ENCODE assay signal across 8 cellular contexts in the genomic region with DNA sequence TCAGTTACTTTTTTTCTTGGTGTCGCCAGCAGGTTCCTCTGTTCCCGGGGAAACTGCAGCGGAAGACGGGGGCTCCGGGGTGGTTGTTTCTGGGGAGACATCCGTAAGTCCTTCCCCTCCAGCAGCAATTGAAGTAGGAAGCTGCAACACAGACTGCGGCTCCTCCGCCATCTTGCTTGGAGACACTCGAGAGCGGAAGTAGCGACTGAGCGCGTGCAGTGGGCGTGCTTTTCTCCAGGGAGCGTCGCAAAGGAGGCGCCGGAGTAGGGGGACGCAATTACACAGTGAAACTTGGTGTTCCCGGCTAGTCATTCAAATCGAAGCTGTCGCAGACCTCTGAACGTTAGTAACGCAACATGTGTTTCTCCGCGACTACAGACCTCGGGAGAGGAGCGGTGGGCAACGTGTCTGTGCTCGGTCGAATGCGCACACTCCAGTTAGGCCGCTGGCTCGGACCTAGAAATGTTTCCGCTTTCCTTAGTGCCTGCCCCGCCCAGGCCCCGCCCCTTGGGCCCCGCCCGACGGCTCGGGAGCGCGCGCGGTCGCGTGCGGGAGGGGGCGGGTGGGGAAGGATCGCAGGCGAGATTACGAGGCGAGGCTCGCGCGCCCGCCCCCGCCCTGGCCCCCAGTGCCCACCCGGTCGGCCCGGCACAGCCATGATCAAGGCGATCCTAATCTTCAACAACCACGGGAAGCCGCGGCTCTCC. TPM values are rescaled to one million over a fixed set of nuclear protein-coding genes. Genes with fewer than 3 reads are reported as not detected.
A peak's percentile ranks its signal among the peaks of the same experiment; 100 is the strongest.
DNase-seq lines count a peak whose midpoint lies in the region; ATAC-seq, FAIRE-seq and TF ChIP-seq lines count a peak whose summit lies in the region.

Gene AP3S1, plus strand, starts transcription at position 554 of the 707 bp plus-strand sequence. Its CDS starts 103 bp downstream, at position 657.
Gene ATG12, minus strand, starts transcription at position 184 of the 707 bp plus-strand sequence. Its CDS starts 13 bp downstream, at position 171.

- H3K4me3 ChIP-seq in IMR-90 (ENCODE audit: insufficient read depth, low read depth, low read length) = peak within 1 kb of the TSS; percentile 82
- H3K4me3 ChIP-seq in OCI-LY7 (ENCODE audit: low read depth, low read length, poor library complexity, severe bottlenecking) = peak within 1 kb of the TSS; percentile 90
- H3K4me3 ChIP-seq in endothelial cell of umbilical vein (replicated peaks in 1 of 3; ENCODE audit: insufficient read depth in 1 of 3, low read depth in 1 of 3, low read length in 3 of 3) = peak within 1 kb of the TSS; percentile 66 to 90 (median 67)

- H3K79me1 ChIP-seq in IMR-90 (ENCODE audit: low read depth in 1 of 2, low read length in 2 of 2) = peaks cover 9 to 34% of the 10 kb centered on the region in 2 experiments

- H3K9ac ChIP-seq in IMR-90 (ENCODE audit: low read depth, low read length) (peak within 1 kb of the TSS; percentile 99), endothelial cell of umbilical vein (replicated peaks; ENCODE audit: extremely low read depth, insufficient read depth, low read length) (peak within 1 kb of the TSS; percentile 84)

- H2AK9ac ChIP-seq in IMR-90 (replicated peaks; ENCODE audit: low read depth, low read length, poor library complexity) = peak within 1 kb of the TSS; percentile 90

- H4K5ac ChIP-seq in IMR-90 (ENCODE audit: low read depth, low read length) = peak within 1 kb of the TSS; percentile 99

- peak within 1 kb of the TSS; percentile 100 for H3K14ac ChIP-seq in IMR-90 (replicated peaks; ENCODE audit: low read depth, low read length)

- peak; percentile 82 for FAIRE-seq in endothelial cell of umbilical vein (lab: Jason Lieb, UNC)

- DNase-seq in DMS114 treated with DMSO at 0.1 percent for 48 hours (lab: John Stamatoyannopoulos, UW; ENCODE audit: unreplicated experiment) = peak; percentile 90
- DNase-seq in IMR-90 = peak; percentile 91
- peak; percentile 95 for DNase-seq in OCI-LY7 (ENCODE audit: low spot score)
- DNase-seq in activated T-cell treated with anti-CD3 and anti-CD28 coated beads for 1 hour (ENCODE audit: low read depth) = peak; percentile 85
- DNase-seq in endothelial cell of umbilical vein (ENCODE audit: low read depth, low spot score) = peak; percentile 95
- peak; percentile 95 for DNase-seq in midbrain (lab: John Stamatoyannopoulos, UW)
- peak; percentile 81 to 84 for DNase-seq in stimulated activated CD8-positive, alpha-beta memory T cell treated with anti-CD3 and anti-CD28 coated beads, Interleukin-15, amount 100 ng/mL, for 48 hours (ENCODE audit: low read depth in 2 of 2)

- peak within 1 kb of the TSS; percentile 91 to 100 for H4K8ac ChIP-seq in IMR-90 (ENCODE audit: low read depth in 2 of 2, low read length in 2 of 2)

- TF ChIP-seq CTCF in IMR-90 (conservative IDR thresholded peaks at IDR 0.05; ENCODE audit: low read depth, low read length) (no peak), OCI-LY7 (conservative IDR thresholded peaks at IDR 0.05; ENCODE audit: low read length) (no peak), endothelial cell of umbilical vein (IDR thresholded peaks at IDR 0.05; ENCODE audit: extremely low read depth in 1 of 2, insufficient read depth in 1 of 2, low read depth in 1 of 2, low read length in 2 of 2) (no peak)

- POLR2A ChIA-PET in IMR-90 (lab: Charles Lee; ENCODE audit: unreplicated experiment) = interaction anchor here (0.6 to 0.7 kb wide), 2 partner anchors 213 to 217 kb away, joined by 4 to 6 read pairs; no protein-coding TSS in a partner anchor
- POLR2A ChIA-PET in OCI-LY7 (lab: Charles Lee) = interaction anchor here (0.8 to 1.3 kb wide), 5 partner anchors 33 to 218 kb away, joined by 3 to 5 read pairs (median 3); partner anchors contain the start of gene TMED7
- POLR2A ChIA-PET in endothelial cell of umbilical vein (lab: Charles Lee) = interaction anchor here (0.6 kb wide), 2 partner anchors 9 to 455 kb away, joined by 4 to 5 read pairs; no protein-coding TSS in a partner anchor

- CTCF ChIA-PET in IMR-90 (lab: Yijun Ruan, JAX) = interaction anchor here (1.3 kb wide), 1 partner anchor 10 kb away, joined by 4 read pairs; no protein-coding TSS in a partner anchor
- CTCF ChIA-PET in OCI-LY7 (lab: Charles Lee; ENCODE audit: unreplicated experiment) = no interaction called here
- CTCF ChIA-PET in endothelial cell of umbilical vein (lab: Charles Lee) = interaction anchor here (1.6 to 3.6 kb wide), 3 partner anchors 46 to 226 kb away, joined by 5 to 47 read pairs (median 15); no protein-coding TSS in a partner anchor

- H3K18ac ChIP-seq in IMR-90 (ENCODE audit: low read depth, low read length) = peak within 1 kb of the TSS; percentile 100

- H2AK5ac ChIP-seq in IMR-90 (ENCODE audit: low read depth, low read length) = peak within 1 kb of the TSS; percentile 54; the same call in 1 of the 2 replicates

- peak within 1 kb of the TSS; percentile 100 for H2BK120ac ChIP-seq in IMR-90 (ENCODE audit: low read depth, low read length)

- peak within 1 kb of the TSS; percentile 97 for H2BK20ac ChIP-seq in IMR-90 (ENCODE audit: low read depth, low read length)

- H3K9me3 ChIP-seq in IMR-90 (ENCODE audit: control insufficient read depth, insufficient read depth, low read length) = no peaks in the 10 kb centered on the region
- no peaks in the 10 kb centered on the region for H3K9me3 ChIP-seq in OCI-LY7 (ENCODE audit: low read length)
- H3K9me3 ChIP-seq in endothelial cell of umbilical vein (replicated peaks; ENCODE audit: control insufficient read depth, insufficient read depth, low read length) = no peaks in the 10 kb centered on the region

- H3K4me2 ChIP-seq in IMR-90 (ENCODE audit: low read depth, low read length) = peak within 1 kb of the TSS; percentile 98
- peak within 1 kb of the TSS; percentile 81 for H3K4me2 ChIP-seq in OCI-LY7 (ENCODE audit: low read length)
- H3K4me2 ChIP-seq in endothelial cell of umbilical vein (ENCODE audit: insufficient read depth, low read length) = peak within 1 kb of the TSS; percentile 98

- H3K4ac ChIP-seq in IMR-90 (ENCODE audit: low read depth, low read length) = peak within 1 kb of the TSS; percentile 100

- H3K9me1 ChIP-seq in IMR-90 (ENCODE audit: insufficient read depth, low read length) = peaks cover 2% of the 10 kb centered on the region; the same call in 1 of the 2 replicates
- H3K9me1 ChIP-seq in endothelial cell of umbilical vein (replicated peaks; ENCODE audit: control insufficient read depth, extremely low read depth, insufficient read depth, low read length) = no peaks in the 10 kb centered on the region

- 10% methylated on average over 26 of the region's 65 CpGs; no CpG with 5 or more reads in 1 of the 2 experiments for WGBS in IMR-90 (ENCODE audit: extremely low coverage in 2 of 2, insufficient read length in 1 of 2), 2 experiments

- ATAC-seq in GM21529 (IDR thresholded peaks at IDR 0.05; ENCODE audit: unreplicated experiment) (peak; percentile 82), IMR-90 (ENCODE audit: low read depth) (peak; percentile 89)

- BruUV-seq in IMR-90 (replicated peaks; lab: Mats Ljungman, UMichigan) (no TSS peak), OCI-LY7 (replicated peaks; lab: Mats Ljungman, UMichigan) (no TSS peak), endothelial cell of umbilical vein (replicated peaks; lab: Mats Ljungman, UMichigan) (TSS peak; percentile 58)

- peaks cover 38% of the 10 kb centered on the region for H4K20me1 ChIP-seq in IMR-90 (ENCODE audit: insufficient read depth, low read length)
- H4K20me1 ChIP-seq in OCI-LY7 (ENCODE audit: insufficient read depth, low read length) = peaks cover 34% of the 10 kb centered on the region
- peaks cover 7% of the 10 kb centered on the region for H4K20me1 ChIP-seq in endothelial cell of umbilical vein (replicated peaks; ENCODE audit: control insufficient read depth, extremely low read depth, insufficient read depth, low read length)

- H3K27me3 ChIP-seq in IMR-90 (ENCODE audit: control insufficient read depth, insufficient read depth, low read length) (no peaks in the 10 kb centered on the region), endothelial cell of umbilical vein (ENCODE audit: control insufficient read depth in 2 of 2, insufficient read depth in 2 of 2, low read length in 2 of 2) (no peaks in the 10 kb centered on the region)

- H3K27ac ChIP-seq in IMR-90 (ENCODE audit: insufficient read depth, low read length) (peak within 1 kb of the TSS; percentile 99), OCI-LY7 (ENCODE audit: low read depth, low read length, poor library complexity, severe bottlenecking) (peak within 1 kb of the TSS; percentile 80), endothelial cell of umbilical vein (ENCODE audit: insufficient read depth, low read depth, low read length) (peak within 1 kb of the TSS; percentile 86)

- TF ChIP-seq POLR2A in IMR-90 (IDR thresholded peaks at IDR 0.05; ENCODE audit: low read depth, low read length) (peak; percentile 91), endothelial cell of umbilical vein (IDR thresholded peaks at IDR 0.05; ENCODE audit: low read depth, low read length) (peak; percentile 91)

- dilution Hi-C loops in IMR-90 (cut with HindIII; ENCODE audit: low sequenced_read_pairs, unreplicated experiment) = no loop called here
- dilution Hi-C loops in endothelial cell of umbilical vein (cut with MboI; ENCODE audit: extremely low pct_ligation_motif_present, low sequenced_read_pairs) = no loop called here

- H3K23ac ChIP-seq in IMR-90 (ENCODE audit: low read depth, low read length) = peak within 1 kb of the TSS; percentile 100

- peaks cover 2% of the 10 kb centered on the region; the same call in 1 of the 2 replicates for H3K36me3 ChIP-seq in IMR-90 (ENCODE audit: control insufficient read depth, insufficient read depth, low read length)
- H3K36me3 ChIP-seq in OCI-LY7 (ENCODE audit: insufficient read depth, low read length) = peaks cover 21% of the 10 kb centered on the region
- peaks cover 0 to 6% of the 10 kb centered on the region in 2 experiments for H3K36me3 ChIP-seq in endothelial cell of umbilical vein (ENCODE audit: control insufficient read depth in 2 of 2, extremely low read depth in 1 of 2, insufficient read depth in 2 of 2, low read length in 2 of 2)

- H3K79me2 ChIP-seq in OCI-LY7 (ENCODE audit: insufficient read depth, low read depth, low read length) (peaks cover 90% of the 10 kb centered on the region), endothelial cell of umbilical vein (ENCODE audit: control insufficient read depth, insufficient read depth, low read length) (peaks cover 78% of the 10 kb centered on the region)

- no peak for TF ChIP-seq RAD21 in IMR-90 (IDR thresholded peaks at IDR 0.05; ENCODE audit: low read length)

- H3K56ac ChIP-seq in IMR-90 (ENCODE audit: extremely low read depth, insufficient read depth, low read length) = peak within 1 kb of the TSS; percentile 97

- intact Hi-C loops in IMR-90 (cut with micrococcal nuclease) (loop anchor here (2.0 to 5.0 kb wide), 4 partner anchors 137 to 544 kb away; partner anchors contain the start of genes ARL14EPL and CCDC112), OCI-LY7 (cut with micrococcal nuclease; ENCODE audit: unreplicated experiment) (loop anchor here (2.0 to 5.0 kb wide), 6 partner anchors 196 to 544 kb away; partner anchors contain the start of genes CCDC112, COMMD10, FEM1C and TMED7), endothelial cell of umbilical vein (cut with micrococcal nuclease) (loop anchor here (1.0 to 10.0 kb wide), 7 partner anchors 31 to 667 kb away; partner anchors contain the start of genes ARL14EPL, CCDC112, FEM1C and LVRN)

- peak within 1 kb of the TSS; percentile 100 for H4K91ac ChIP-seq in IMR-90 (ENCODE audit: insufficient read depth, low read depth, low read length)

- H2AFZ ChIP-seq in IMR-90 (replicated peaks; ENCODE audit: low read length, poor library complexity) = peak within 1 kb of the TSS; percentile 100
- H2AFZ ChIP-seq in OCI-LY7 (ENCODE audit: low read length) = peak within 1 kb of the TSS; percentile 50
- H2AFZ ChIP-seq in endothelial cell of umbilical vein (ENCODE audit: low read depth, low read length) = peak within 1 kb of the TSS; percentile 89

- peaks cover 5% of the 10 kb centered on the region for H3K4me1 ChIP-seq in IMR-90 (ENCODE audit: control insufficient read depth, insufficient read depth, low read length)
- H3K4me1 ChIP-seq in OCI-LY7 (ENCODE audit: insufficient read depth, low read length, poor library complexity, severe bottlenecking) = peaks cover 57% of the 10 kb centered on the region
- peaks cover 41% of the 10 kb centered on the region for H3K4me1 ChIP-seq in endothelial cell of umbilical vein (ENCODE audit: control insufficient read depth, extremely low read depth, insufficient read depth, low read length)

- peak within 1 kb of the TSS; percentile 100; the same call in 2 of the 3 replicates for H2BK15ac ChIP-seq in IMR-90 (ENCODE audit: low read depth, low read length)

- no peaks in the 10 kb centered on the region for H3K9me2 ChIP-seq in OCI-LY7 (ENCODE audit: insufficient read depth, low read length)

- in situ Hi-C loops in IMR-90 (cut with MboI; ENCODE audit: low sequenced_read_pairs) = loop anchor here (25.0 kb wide), 1 partner anchor 554 kb away; the partner anchor contains the start of gene CCDC112

- peak within 1 kb of the TSS; percentile 98 for H2BK5ac ChIP-seq in IMR-90 (ENCODE audit: low read depth, low read length, poor library complexity, severe bottlenecking)

RNA-seq across cellular contexts. Expression of gene AP3S1, which starts in this region (rescaled TPM):
- total RNA-seq in IMR-90 (2012; rRNA removed) = 21.9 and 93.9 TPM in 2 replicates
- 52.8 and 73.1 TPM in 2 replicates for polyA plus RNA-seq in IMR-90 (2012; rRNA removed)
- polyA plus RNA-seq in IMR-90 (2012; cell fraction: cytosol; rRNA removed) = 9.1 and 56.1 TPM in 2 replicates
- polyA plus RNA-seq in IMR-90 (2012; cell fraction: nucleus; rRNA removed; ENCODE audit: low replicate concordance) = 2.9 and 13.2 TPM in 2 replicates
- 76.0 and 111 TPM in 2 replicates for total RNA-seq in OCI-LY7 (2014; rRNA removed; shearing (Covaris generic))
- total RNA-seq in OCI-LY7 (2022) = 89.5 and 103 TPM in 2 replicates
- 81.2 and 85.7 TPM in 2 replicates for total RNA-seq in endothelial cell of umbilical vein
- 18.2 and 26.5 TPM in 2 replicates for polyA plus RNA-seq in endothelial cell of umbilical vein
- 34.1 and 36.7 TPM in 2 replicates for polyA plus RNA-seq in endothelial cell of umbilical vein (2011; cell fraction: cytosol; rRNA removed)
- 16.6 and 26.8 TPM in 2 replicates for polyA plus RNA-seq in endothelial cell of umbilical vein (2011; cell fraction: nucleus; rRNA removed)
- 49.4 and 81.1 TPM in 2 replicates for polyA plus RNA-seq in endothelial cell of umbilical vein (2012)
- 15.3 and 19.3 TPM in 2 replicates for polyA minus RNA-seq in endothelial cell of umbilical vein
- 6.2 TPM for polyA minus RNA-seq in endothelial cell of umbilical vein (2011; cell fraction: cytosol; rRNA and poly(A)+ RNA removed)
- polyA minus RNA-seq in endothelial cell of umbilical vein (2011; cell fraction: nucleus; rRNA and poly(A)+ RNA removed) = 23.0 and 24.9 TPM in 2 replicates

RNA-seq across cellular contexts. Expression of gene ATG12, which starts in this region (rescaled TPM):
- total RNA-seq in IMR-90 (2012; rRNA removed) (95.7 and 117 TPM in 2 replicates), OCI-LY7 (2022) (48.3 and 57.6 TPM in 2 replicates), endothelial cell of umbilical vein (50.3 and 62.0 TPM in 2 replicates)
- polyA plus RNA-seq in IMR-90 (2012; rRNA removed) (55.6 and 68.0 TPM in 2 replicates), endothelial cell of umbilical vein (18.9 and 27.5 TPM in 2 replicates)
- polyA plus RNA-seq in IMR-90 (2012; cell fraction: cytosol; rRNA removed) = 9.7 and 37.2 TPM in 2 replicates
- polyA plus RNA-seq in IMR-90 (2012; cell fraction: nucleus; rRNA removed; ENCODE audit: low replicate concordance) = 11.0 and 50.0 TPM in 2 replicates
- total RNA-seq in OCI-LY7 (2014; rRNA removed; shearing (Covaris generic)) = 38.0 and 52.1 TPM in 2 replicates
- 47.6 and 52.6 TPM in 2 replicates for polyA plus RNA-seq in endothelial cell of umbilical vein (2011; cell fraction: cytosol; rRNA removed)
- 52.1 and 71.9 TPM in 2 replicates for polyA plus RNA-seq in endothelial cell of umbilical vein (2011; cell fraction: nucleus; rRNA removed)
- polyA plus RNA-seq in endothelial cell of umbilical vein (2012) = 56.9 and 76.2 TPM in 2 replicates
- polyA minus RNA-seq in endothelial cell of umbilical vein = 20.1 and 35.6 TPM in 2 replicates
- 13.9 TPM for polyA minus RNA-seq in endothelial cell of umbilical vein (2011; cell fraction: cytosol; rRNA and poly(A)+ RNA removed)
- 69.9 and 104 TPM in 2 replicates for polyA minus RNA-seq in endothelial cell of umbilical vein (2011; cell fraction: nucleus; rRNA and poly(A)+ RNA removed)

Comparison
In these comparisons a context has a peak if more than half of its experiments do, and no peak if none do; other contexts are left out.
1. Peak in every context shown above with its lines: DNase-seq, ATAC-seq, H3K4me3 ChIP-seq and H3K27ac ChIP-seq.
2. H2AFZ ChIP-seq: peak in every context shown above with its lines; median percentile 100 in IMR-90; 89 in endothelial cell of umbilical vein; 50 in OCI-LY7.